Comparison of ENCODE assay signal across 19 cellular contexts in the genomic region with DNA sequence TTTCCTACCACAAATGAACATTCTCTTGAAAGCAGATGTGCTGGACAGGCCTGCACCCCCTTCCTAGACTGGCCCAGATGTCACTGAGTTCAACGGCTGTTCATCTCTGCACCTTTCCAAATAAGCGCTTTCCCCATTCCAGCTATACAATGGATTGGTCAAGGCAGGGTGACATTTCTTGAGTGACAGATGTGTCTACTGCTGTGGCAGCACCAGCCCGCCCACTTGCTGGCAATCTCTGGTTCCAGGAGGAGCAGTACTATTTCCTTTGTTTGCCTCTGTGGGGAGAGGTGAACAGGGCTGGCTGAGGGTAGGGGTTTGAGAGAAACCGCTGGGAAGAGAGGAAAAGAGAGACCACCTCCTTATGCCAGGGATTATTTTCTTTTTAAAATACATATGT.
"Had no signal": no experiment of that assay in that cellular context is flagged by ENCODE, and none has a peak within 500 bp of the region (broad histone marks: within the 10 kb centered on the region; RNA-seq: fewer than 3 reads in every experiment).

No MANE protein-coding gene starts in this region.

- H3K27ac ChIP-seq: heart right ventricle, right atrium auricular region, transverse colon had no signal

- H3K9me3 ChIP-seq: heart right ventricle, right atrium auricular region, transverse colon had no signal

- FAIRE-seq: endothelial cell of umbilical vein, keratinocyte had no signal

- H3K27me3 ChIP-seq: right atrium auricular region, transverse colon had no signal

- ATAC-seq: activated T-cell treated with anti-CD3 and anti-CD28 coated beads, Interleukin-2, amount 50 U/mL, for 72 hours; heart right ventricle; left lobe of liver; natural killer cell had no signal

- DNase-seq: activated CD4-positive, alpha-beta T cell treated with anti-CD3 and anti-CD28 coated beads, Interleukin-2, amount 10 ng/mL, durations not matched to agents 7 days and 5 days; activated CD8-positive, alpha-beta memory T cell treated with anti-CD3 and anti-CD28 coated beads, Interleukin-2, amount 50 U/mL, for 48 hours; activated gamma-delta T cell; activated T-cell treated with anti-CD3 and anti-CD28 coated beads, Interleukin-2, amount 50 U/mL, for 72 hours; amniotic stem cell; effector CD4-positive, alpha-beta T cell; foreskin fibroblast; heart right ventricle; mammary epithelial cell; natural killer cell; occipital lobe; stimulated activated CD4-positive, alpha-beta T cell treated with anti-CD3 and anti-CD28 coated beads, Interleukin-4, amount 100 ng/mL, for 4 hours; stimulated activated CD8-positive, alpha-beta memory T cell treated with anti-CD3 and anti-CD28 coated beads, Interleukin-4, amount 100 ng/mL, for 48 hours; stimulated activated naive CD4-positive, alpha-beta T cell treated with Interleukin-2 at 50 U/mL for 16 hours; transverse colon had no signal

- H3K4me1 ChIP-seq: heart right ventricle, right atrium auricular region, transverse colon had no signal

- H3K4me3 ChIP-seq: heart right ventricle, right atrium auricular region, transverse colon had no signal

- H3K36me3 ChIP-seq: heart right ventricle, right atrium auricular region, transverse colon had no signal
